In genomic region chr5:151553695-151554094, GRCh38 we compare ENCODE assay signal across 9 cellular contexts. TPM values are rescaled to one million over a fixed set of nuclear protein-coding genes. Genes with fewer than 3 reads are reported as not detected.
"Had no signal": no experiment of that assay in that cellular context is flagged by ENCODE, and none has a peak within 500 bp of the region (broad histone marks: within the 10 kb centered on the region; RNA-seq: fewer than 3 reads in every experiment).

No MANE protein-coding gene starts in this region.

- H3K4me1 ChIP-seq: HAP-1 had no signal

- H3K4me3 ChIP-seq: GM23248, GM23338, HAP-1 had no signal

- DNase-seq: GM23248, GOT3, H7, H9, HCEC 1CT, HFFc6 had no signal

- H3K27ac ChIP-seq: GM23248 had no signal

- H3K36me3 ChIP-seq: HAP-1 had no signal

- ATAC-seq: GM23338, HCT116 had no signal

- H3K9me3 ChIP-seq: HAP-1 had no signal

- H2AFZ ChIP-seq: GM23248, GM23338 had no signal

- H3K9ac ChIP-seq: GM23248 had no signal

- H3K4me2 ChIP-seq: GM23338 had no signal

RNA-seq across cellular contexts. Expression of gene FAT2, which starts 37.4 kb away (rescaled TPM):
- total RNA-seq: GM23248, HFFc6 had no signal
- polyA plus RNA-seq: GM23248 had no signal
